ENCODE assay signal across 15 cellular contexts in genomic region chr9:115373710-115374045, GRCh38.
A peak's percentile ranks its signal among the peaks of the same experiment; 100 is the strongest.
DNase-seq lines count a peak whose midpoint lies in the region; ATAC-seq, FAIRE-seq and TF ChIP-seq lines count a peak whose summit lies in the region.
"Had no signal": no experiment of that assay in that cellular context is flagged by ENCODE, and none has a peak within 500 bp of the region (broad histone marks: within the 10 kb centered on the region; RNA-seq: fewer than 3 reads in every experiment).

No MANE protein-coding gene starts in this region.

- H3K9me2 ChIP-seq in hepatocyte (replicated peaks; ENCODE audit: insufficient read depth) = no peaks in the 10 kb centered on the region

- no peak for FAIRE-seq in small intestine (lab: Jason Lieb, UNC)
- FAIRE-seq: endothelial cell of umbilical vein had no signal

- H3K36me3 ChIP-seq in HEK293 (ENCODE audit: control insufficient read depth in 2 of 2, insufficient read depth in 1 of 2, low read length in 2 of 2) = no peaks in the 10 kb centered on the region
- H3K36me3 ChIP-seq in SJCRH30 = no peaks in the 10 kb centered on the region
- no peaks in the 10 kb centered on the region for H3K36me3 ChIP-seq in hepatocyte (replicated peaks; ENCODE audit: insufficient read depth, low read depth)
- no peaks in the 10 kb centered on the region for H3K36me3 ChIP-seq in small intestine (ENCODE audit: control insufficient read depth in 2 of 2, insufficient read depth in 2 of 2, low read length in 2 of 2)
- H3K36me3 ChIP-seq: sigmoid colon had no signal

- no peak overlapping the region for H2AFZ ChIP-seq in hepatocyte

- POLR2A ChIA-PET in HEK293 (lab: Yijun Ruan, JAX) = interaction anchor here (1.0 to 1.4 kb wide), 3 partner anchors 22 to 255 kb away, joined by 3 to 8 read pairs (median 6); partner anchors contain the start of gene TNC

- no peak overlapping the region for H3K27ac ChIP-seq in HEK293 (ENCODE audit: extremely low read depth, low read depth, low read length)
- H3K27ac ChIP-seq in SJCRH30 = peak overlapping the region; percentile 74
- peak overlapping the region; percentile 21 for H3K27ac ChIP-seq in hepatocyte
- no peak overlapping the region for H3K27ac ChIP-seq in small intestine (ENCODE audit: low read depth in 1 of 2, low read length in 1 of 2)
- H3K27ac ChIP-seq: sigmoid colon had no signal

- ATAC-seq in GM18861 (IDR thresholded peaks at IDR 0.05; ENCODE audit: unreplicated experiment) = peak; percentile 14
- no peak for ATAC-seq in HG02571 (IDR thresholded peaks at IDR 0.05; ENCODE audit: unreplicated experiment)

- no peak for DNase-seq in SJCRH30
- DNase-seq in hepatocyte (ENCODE audit: low spot score) = no peak
- DNase-seq in NCI-H128 (lab: John Stamatoyannopoulos, UW; ENCODE audit: unreplicated experiment) = no peak
- DNase-seq in small intestine = no peak
- DNase-seq in D341Med (ENCODE audit: low spot score) = no peak
- DNase-seq: activated B cell treated with CpG ODN at 0.5 μM for 24 hours; CD4-positive, CD25-positive, alpha-beta regulatory T cell; NCI-H1694 treated with DMSO at 0.1 percent for 48 hours; SHP77; sigmoid colon; T-helper 2 cell had no signal

- CTCF ChIA-PET in HEK293 (lab: Yijun Ruan, JAX) = interaction anchor here (0.5 to 1.7 kb wide), 4 partner anchors 13 to 465 kb away, joined by 3 to 5 read pairs (median 4); no protein-coding TSS in a partner anchor

- no peak overlapping the region for H3K4me3 ChIP-seq in HEK293 (ENCODE audit: low read depth, low read length)
- no peak overlapping the region for H3K4me3 ChIP-seq in SJCRH30
- H3K4me3 ChIP-seq in hepatocyte = no peak overlapping the region
- H3K4me3 ChIP-seq in small intestine (ENCODE audit: low read depth in 1 of 2, low read length in 2 of 2) = no peak overlapping the region
- H3K4me3 ChIP-seq: sigmoid colon had no signal

- no peak for TF ChIP-seq CTCF in HEK293 (tag by site-specific recombination; IDR thresholded peaks at IDR 0.05)
- TF ChIP-seq CTCF in hepatocyte (IDR thresholded peaks at IDR 0.05; ENCODE audit: poor library complexity) = no peak

- no peaks in the 10 kb centered on the region for H3K27me3 ChIP-seq in SJCRH30
- H3K27me3 ChIP-seq in hepatocyte = no peaks in the 10 kb centered on the region
- H3K27me3 ChIP-seq in small intestine (ENCODE audit: control insufficient read depth in 2 of 2, insufficient read depth in 2 of 2, low read length in 2 of 2) = no peaks in the 10 kb centered on the region
- H3K27me3 ChIP-seq: sigmoid colon had no signal

- no peaks in the 10 kb centered on the region for H3K79me2 ChIP-seq in hepatocyte

- H3K9me3 ChIP-seq in HEK293 (ENCODE audit: control insufficient read depth, insufficient read depth, low read depth, low read length) = no peaks in the 10 kb centered on the region
- H3K9me3 ChIP-seq in SJCRH30 (replicated peaks) = no peaks in the 10 kb centered on the region
- H3K9me3 ChIP-seq in hepatocyte (ENCODE audit: low read depth) = no peaks in the 10 kb centered on the region
- H3K9me3 ChIP-seq in small intestine (ENCODE audit: control insufficient read depth, low read depth) = no peaks in the 10 kb centered on the region
- H3K9me3 ChIP-seq: sigmoid colon had no signal

- H3K4me1 ChIP-seq in HEK293 (ENCODE audit: control insufficient read depth, insufficient read depth, low read length) = no peaks in the 10 kb centered on the region
- H3K4me1 ChIP-seq in SJCRH30 = peaks cover 44% of the 10 kb centered on the region
- no peaks in the 10 kb centered on the region for H3K4me1 ChIP-seq in hepatocyte (ENCODE audit: insufficient read depth)
- no peaks in the 10 kb centered on the region for H3K4me1 ChIP-seq in small intestine (ENCODE audit: control insufficient read depth in 2 of 2, insufficient read depth in 1 of 2, low read depth in 1 of 2, low read length in 1 of 2)

- H4K20me1 ChIP-seq in hepatocyte (ENCODE audit: insufficient read depth, poor library complexity, severe bottlenecking) = no peaks in the 10 kb centered on the region

- no peak overlapping the region for H3K4me2 ChIP-seq in hepatocyte

TF ChIP-seq in HEK293, 187 proteins besides CTCF, POLR2A, EP300 and RAD21:
- TF ChIP-seq ZNF292 (tag by site-specific recombination; IDR thresholded peaks at IDR 0.05; ENCODE audit: borderline replicate concordance, low read depth) (no peak), ZNF658 (tag by site-specific recombination; IDR thresholded peaks at IDR 0.05) (no peak), ZNF169 (tag by site-specific recombination; IDR thresholded peaks at IDR 0.05) (no peak), ZNF423 (tag by site-specific recombination; IDR thresholded peaks at IDR 0.05) (no peak), SP7 (tag by site-specific recombination; IDR thresholded peaks at IDR 0.05) (0 out of 2 replicates have a peak, but pooled peaks have one; percentile 4), ZBTB26 (tag by site-specific recombination; optimal IDR thresholded peaks at IDR 0.05) (no peak)

Comparison
In these comparisons a context has a peak if more than half of its experiments do, and no peak if none do; other contexts are left out.
1. H3K27ac ChIP-seq: peak in SJCRH30 (single experiment) and hepatocyte (single experiment); none in HEK293 (single experiment) and small intestine (0 of 2).